ENCODE assay signal across 8 cellular contexts in the genomic region with DNA sequence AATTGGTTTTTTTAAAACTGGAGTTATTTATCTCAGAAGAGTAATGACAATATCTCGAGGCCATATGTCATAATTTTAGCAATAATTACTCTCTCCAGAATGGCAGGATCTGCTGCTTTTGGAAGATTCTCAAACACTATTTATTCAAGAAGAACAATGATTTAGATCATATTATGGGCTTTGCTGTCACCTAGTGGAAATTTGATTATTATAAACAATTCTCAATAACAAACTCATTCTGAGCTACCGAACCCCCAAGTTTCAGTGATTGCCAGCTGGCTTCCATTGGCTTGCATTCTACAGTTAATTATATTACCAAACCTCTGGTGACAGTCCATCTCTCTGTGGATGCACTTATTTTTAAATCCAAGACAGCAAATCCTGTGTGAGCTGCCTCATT. TPM values are rescaled to one million over a fixed set of nuclear protein-coding genes. Genes with fewer than 3 reads are reported as not detected.
DNase-seq lines count a peak whose midpoint lies in the region; ATAC-seq and TF ChIP-seq lines count a peak whose summit lies in the region.

No MANE protein-coding gene starts in this region.

- no peak overlapping the region for H3K27ac Mint-ChIP-seq in GM23338

- no peak overlapping the region for H3K4me3 Mint-ChIP-seq in GM23338

- H3K27ac ChIP-seq in GM23338 (ENCODE audit: low read depth) = no peak overlapping the region
- H3K27ac ChIP-seq in OCI-LY1 (ENCODE audit: low read depth, low read length, poor library complexity, severe bottlenecking) = no peak overlapping the region

- no peaks in the 10 kb centered on the region for H4K20me1 ChIP-seq in GM23338 (replicated peaks; ENCODE audit: insufficient read depth)
- H4K20me1 ChIP-seq in OCI-LY1 (ENCODE audit: insufficient read depth, low read length) = no peaks in the 10 kb centered on the region

- DNase-seq in ACHN (peak; percentile 17), GM23338 (ENCODE audit: low spot score) (peak; percentile 8), foreskin fibroblast (peak; percentile 1 to 26), dedifferentiated amniotic fluid mesenchymal stem cell (ENCODE audit: extremely low spot score) (no peak)
- DNase-seq in NK-92 treated with Interleukin-12 subunit alpha and Interleukin-12 subunit beta, amount 100 ng/mL, for 24 hours (lab: John Stamatoyannopoulos, UW) = no peak

- TF ChIP-seq CTCF in GM23338 (conservative IDR thresholded peaks at IDR 0.05; ENCODE audit: low read depth in 2 of 2) (peak in 1 of 2 experiments; percentile 37; a peak in 2 of 4 replicates), OCI-LY1 (IDR thresholded peaks at IDR 0.05; ENCODE audit: low read length) (peak; percentile 30; the same call in 1 of the 2 replicates), foreskin fibroblast (IDR thresholded peaks at IDR 0.05; ENCODE audit: low read depth, low read length) (no peak)

- H3K36me3 Mint-ChIP-seq in GM23338 (ENCODE audit: low read depth) = no peaks in the 10 kb centered on the region

- no peak overlapping the region for H3K4me3 ChIP-seq in GM23338
- no peak overlapping the region for H3K4me3 ChIP-seq in OCI-LY1 (ENCODE audit: low read depth, low read length, poor library complexity, severe bottlenecking)
- no peak overlapping the region for H3K4me3 ChIP-seq in foreskin fibroblast (ENCODE audit: low read depth in 1 of 2, low read length in 2 of 2)

- H3K9me3 Mint-ChIP-seq in GM23338 = no peaks in the 10 kb centered on the region

- H3K36me3 ChIP-seq in GM23338 (ENCODE audit: insufficient read depth) (no peaks in the 10 kb centered on the region), OCI-LY1 (ENCODE audit: insufficient read depth, low read length) (no peaks in the 10 kb centered on the region)

- ATAC-seq in GM23338 (no peak), GM21381 (IDR thresholded peaks at IDR 0.05; ENCODE audit: unreplicated experiment) (no peak), HG03342 (IDR thresholded peaks at IDR 0.05; ENCODE audit: unreplicated experiment) (no peak)

- no peaks in the 10 kb centered on the region for H3K4me1 Mint-ChIP-seq in GM23338

- no peaks in the 10 kb centered on the region for H3F3A ChIP-seq in GM23338 (replicated peaks; ENCODE audit: low read depth)
- H3F3A ChIP-seq in OCI-LY1 (ENCODE audit: insufficient read depth, low read length) = no peaks in the 10 kb centered on the region

- H2AFZ ChIP-seq in GM23338 (no peak overlapping the region), OCI-LY1 (ENCODE audit: low read length) (no peak overlapping the region)

- H3K79me2 ChIP-seq in GM23338 (replicated peaks; ENCODE audit: insufficient read depth) (no peaks in the 10 kb centered on the region), OCI-LY1 (ENCODE audit: insufficient read depth, low read length) (no peaks in the 10 kb centered on the region)

- in situ Hi-C loops in ACHN (cut with HindIII; ENCODE audit: low pct_ligation_motif_present, low pct_unique_long_range_greater_than_20kb, low sequenced_read_pairs) = no loop called here

- H3K4me1 ChIP-seq in GM23338 (ENCODE audit: insufficient read depth) = no peaks in the 10 kb centered on the region
- no peaks in the 10 kb centered on the region for H3K4me1 ChIP-seq in OCI-LY1 (ENCODE audit: insufficient read depth, low read length, severe bottlenecking)

- no peaks in the 10 kb centered on the region for H3K9me2 ChIP-seq in GM23338 (ENCODE audit: insufficient read depth)
- no peaks in the 10 kb centered on the region for H3K9me2 ChIP-seq in OCI-LY1 (ENCODE audit: low read depth, low read length)

- no peaks in the 10 kb centered on the region for H3K27me3 ChIP-seq in GM23338 (ENCODE audit: insufficient read depth)
- H3K27me3 ChIP-seq in OCI-LY1 (ENCODE audit: insufficient read depth, low read length) = no peaks in the 10 kb centered on the region

- H3K9ac ChIP-seq in OCI-LY1 (ENCODE audit: low read length) = no peak overlapping the region

- no peaks in the 10 kb centered on the region for H3K27me3 Mint-ChIP-seq in GM23338 (ENCODE audit: insufficient read depth, low read depth, poor library complexity)

- no peaks in the 10 kb centered on the region for H3K9me3 ChIP-seq in OCI-LY1 (ENCODE audit: low read length)

- no peak overlapping the region for H3K4me2 ChIP-seq in GM23338
- H3K4me2 ChIP-seq in OCI-LY1 (ENCODE audit: low read length) = no peak overlapping the region

TF ChIP-seq in GM23338, 12 proteins besides CTCF, POLR2A, EP300 and RAD21 (continues in another document):
- no peak for TF ChIP-seq JUNB (IDR thresholded peaks at IDR 0.05; ENCODE audit: unreplicated experiment)
- no peak for TF ChIP-seq ZNF114 (CRISPR knock-in tag; IDR thresholded peaks at IDR 0.05)
- no peak for TF ChIP-seq ZNF331 (CRISPR knock-in tag; IDR thresholded peaks at IDR 0.05; ENCODE audit: low read depth)
- TF ChIP-seq STAT1 (IDR thresholded peaks at IDR 0.05; ENCODE audit: unreplicated experiment) = no peak
- TF ChIP-seq EZH2phosphoT487 (IDR thresholded peaks at IDR 0.05; ENCODE audit: unreplicated experiment) = no peak
- TF ChIP-seq, protein P1, sequence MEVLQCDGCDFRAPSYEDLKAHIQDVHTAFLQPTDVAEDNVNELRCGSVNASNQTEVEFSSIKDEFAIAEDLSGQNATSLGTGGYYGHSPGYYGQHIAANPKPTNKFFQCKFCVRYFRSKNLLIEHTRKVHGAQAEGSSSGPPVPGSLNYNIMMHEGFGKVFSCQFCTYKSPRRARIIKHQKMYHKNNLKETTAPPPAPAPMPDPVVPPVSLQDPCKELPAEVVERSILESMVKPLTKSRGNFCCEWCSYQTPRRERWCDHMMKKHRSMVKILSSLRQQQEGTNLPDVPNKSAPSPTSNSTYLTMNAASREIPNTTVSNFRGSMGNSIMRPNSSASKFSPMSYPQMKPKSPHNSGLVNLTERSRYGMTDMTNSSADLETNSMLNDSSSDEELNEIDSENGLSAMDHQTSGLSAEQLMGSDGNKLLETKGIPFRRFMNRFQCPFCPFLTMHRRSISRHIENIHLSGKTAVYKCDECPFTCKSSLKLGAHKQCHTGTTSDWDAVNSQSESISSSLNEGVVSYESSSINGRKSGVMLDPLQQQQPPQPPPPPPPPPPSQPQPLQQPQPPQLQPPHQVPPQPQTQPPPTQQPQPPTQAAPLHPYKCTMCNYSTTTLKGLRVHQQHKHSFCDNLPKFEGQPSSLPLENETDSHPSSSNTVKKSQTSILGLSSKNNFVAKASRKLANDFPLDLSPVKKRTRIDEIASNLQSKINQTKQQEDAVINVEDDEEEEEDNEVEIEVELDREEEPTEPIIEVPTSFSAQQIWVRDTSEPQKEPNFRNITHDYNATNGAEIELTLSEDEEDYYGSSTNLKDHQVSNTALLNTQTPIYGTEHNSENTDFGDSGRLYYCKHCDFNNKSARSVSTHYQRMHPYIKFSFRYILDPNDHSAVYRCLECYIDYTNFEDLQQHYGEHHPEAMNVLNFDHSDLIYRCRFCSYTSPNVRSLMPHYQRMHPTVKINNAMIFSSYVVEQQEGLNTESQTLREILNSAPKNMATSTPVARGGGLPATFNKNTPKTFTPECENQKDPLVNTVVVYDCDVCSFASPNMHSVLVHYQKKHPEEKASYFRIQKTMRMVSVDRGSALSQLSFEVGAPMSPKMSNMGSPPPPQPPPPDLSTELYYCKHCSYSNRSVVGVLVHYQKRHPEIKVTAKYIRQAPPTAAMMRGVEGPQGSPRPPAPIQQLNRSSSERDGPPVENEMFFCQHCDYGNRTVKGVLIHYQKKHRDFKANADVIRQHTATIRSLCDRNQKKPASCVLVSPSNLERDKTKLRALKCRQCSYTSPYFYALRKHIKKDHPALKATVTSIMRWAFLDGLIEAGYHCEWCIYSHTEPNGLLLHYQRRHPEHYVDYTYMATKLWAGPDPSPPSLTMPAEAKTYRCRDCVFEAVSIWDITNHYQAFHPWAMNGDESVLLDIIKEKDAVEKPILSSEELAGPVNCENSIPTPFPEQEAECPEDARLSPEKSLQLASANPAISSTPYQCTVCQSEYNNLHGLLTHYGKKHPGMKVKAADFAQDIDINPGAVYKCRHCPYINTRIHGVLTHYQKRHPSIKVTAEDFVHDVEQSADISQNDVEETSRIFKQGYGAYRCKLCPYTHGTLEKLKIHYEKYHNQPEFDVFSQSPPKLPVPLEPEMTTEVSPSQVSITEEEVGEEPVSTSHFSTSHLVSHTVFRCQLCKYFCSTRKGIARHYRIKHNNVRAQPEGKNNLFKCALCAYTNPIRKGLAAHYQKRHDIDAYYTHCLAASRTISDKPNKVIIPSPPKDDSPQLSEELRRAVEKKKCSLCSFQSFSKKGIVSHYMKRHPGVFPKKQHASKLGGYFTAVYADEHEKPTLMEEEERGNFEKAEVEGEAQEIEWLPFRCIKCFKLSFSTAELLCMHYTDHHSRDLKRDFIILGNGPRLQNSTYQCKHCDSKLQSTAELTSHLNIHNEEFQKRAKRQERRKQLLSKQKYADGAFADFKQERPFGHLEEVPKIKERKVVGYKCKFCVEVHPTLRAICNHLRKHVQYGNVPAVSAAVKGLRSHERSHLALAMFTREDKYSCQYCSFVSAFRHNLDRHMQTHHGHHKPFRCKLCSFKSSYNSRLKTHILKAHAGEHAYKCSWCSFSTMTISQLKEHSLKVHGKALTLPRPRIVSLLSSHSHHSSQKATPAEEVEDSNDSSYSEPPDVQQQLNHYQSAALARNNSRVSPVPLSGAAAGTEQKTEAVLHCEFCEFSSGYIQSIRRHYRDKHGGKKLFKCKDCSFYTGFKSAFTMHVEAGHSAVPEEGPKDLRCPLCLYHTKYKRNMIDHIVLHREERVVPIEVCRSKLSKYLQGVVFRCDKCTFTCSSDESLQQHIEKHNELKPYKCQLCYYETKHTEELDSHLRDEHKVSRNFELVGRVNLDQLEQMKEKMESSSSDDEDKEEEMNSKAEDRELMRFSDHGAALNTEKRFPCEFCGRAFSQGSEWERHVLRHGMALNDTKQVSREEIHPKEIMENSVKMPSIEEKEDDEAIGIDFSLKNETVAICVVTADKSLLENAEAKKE (CRISPR knock-in tag; IDR thresholded peaks at IDR 0.05) = no peak
- TF ChIP-seq POLR2AphosphoS5 (IDR thresholded peaks at IDR 0.05; ENCODE audit: low read depth) = no peak

RNA-seq across cellular contexts. Expression of a gene that starts 27.9 kb away (rescaled TPM):
- 24.7 and 34.6 TPM in 2 replicates for total RNA-seq in GM23338 (2014; rRNA removed; shearing (Covaris generic))
- 20.6 and 24.9 TPM in 2 replicates for polyA plus RNA-seq in GM23338 (2016; fragmentation: Nextera tagmentation; extraction: Ambion mirVana)

Comparison
In these comparisons a context has a peak if more than half of its experiments do, and no peak if none do; other contexts are left out.
1. DNase-seq: peak in ACHN (single experiment), GM23338 (single experiment) and foreskin fibroblast (2 of 2); none in NK-92 treated with Interleukin-12 subunit alpha and Interleukin-12 subunit beta, amount 100 ng/mL, for 24 hours (single experiment) and dedifferentiated amniotic fluid mesenchymal stem cell (single experiment).